In the genomic region with DNA sequence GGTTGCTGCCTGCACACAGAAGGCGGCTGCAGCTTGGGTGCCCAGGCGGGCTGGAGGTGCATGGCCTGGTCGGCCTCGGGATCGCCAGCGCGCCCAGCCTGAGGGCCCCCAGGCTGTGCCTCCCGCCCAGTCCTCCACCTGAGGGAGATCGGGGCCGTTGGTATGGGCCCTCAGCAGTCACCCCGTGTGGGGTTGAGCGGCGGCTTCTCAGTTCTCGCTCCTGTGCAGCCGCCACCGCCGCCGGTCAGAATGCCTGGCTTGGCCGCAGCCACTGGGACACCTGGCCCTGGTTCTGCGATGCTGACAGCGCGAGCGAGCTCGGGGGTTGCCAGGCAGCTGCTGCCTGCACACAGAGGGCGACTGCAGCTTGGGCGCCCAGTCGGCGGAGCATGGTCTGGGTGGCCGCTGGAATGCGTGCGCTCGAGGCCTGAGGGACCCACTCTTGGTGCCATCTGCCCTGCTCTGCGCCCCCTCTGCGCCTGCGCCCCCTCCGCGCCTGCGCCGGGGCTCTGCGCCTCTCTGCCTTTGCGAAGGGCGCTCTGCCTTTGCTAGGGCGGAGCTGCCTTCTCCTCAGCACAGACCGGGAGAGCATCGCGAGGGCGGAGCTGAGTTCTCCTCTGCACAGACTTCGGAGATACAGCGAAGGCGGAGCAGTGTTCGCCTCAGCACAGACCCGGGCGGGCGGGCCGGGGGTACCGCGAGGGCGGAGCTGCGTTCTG, we compare ENCODE assay signal across 8 cellular contexts.
DNase-seq lines count a peak whose midpoint lies in the region; ATAC-seq and TF ChIP-seq lines count a peak whose summit lies in the region.
"Not testable (repeated sequence)": the region's sequence is repeated elsewhere in the genome, so short reads cannot be mapped to it uniquely, and the experiment has no call there.

No MANE protein-coding gene starts in this region.

- peak overlapping the region; percentile 74 for H3K9ac ChIP-seq in NT2/D1 (ENCODE audit: insufficient read length, low read depth)
- not testable (repeated sequence) for H3K9ac ChIP-seq in endodermal cell (ENCODE audit: extremely low read depth, low read length, poor library complexity, severe bottlenecking)

- ATAC-seq in GM18907 (IDR thresholded peaks at IDR 0.05; ENCODE audit: unreplicated experiment) (peak; percentile 100), HG02884 (IDR thresholded peaks at IDR 0.05; ENCODE audit: unreplicated experiment) (peak; percentile 100), lower lobe of right lung (peak; percentile 100)

- H3K27me3 ChIP-seq in NT2/D1 (ENCODE audit: insufficient read depth, insufficient read length) (peaks cover 17% of the 10 kb centered on the region), endodermal cell (ENCODE audit: control insufficient read depth, insufficient read depth, low read length, poor library complexity, severe bottlenecking) (peaks cover 36% of the 10 kb centered on the region), lower lobe of right lung (ENCODE audit: low read depth) (peaks cover 13% of the 10 kb centered on the region)

- not testable (repeated sequence) for H3K4me1 Mint-ChIP-seq in endodermal cell

- H3K4me3 Mint-ChIP-seq in endodermal cell = peak overlapping the region; percentile 41

- intact Hi-C loops in lower lobe of right lung (cut with DNase I) = not testable (repeated sequence)

- not testable (repeated sequence) for H3K27ac ChIP-seq in endodermal cell (ENCODE audit: low read depth, low read length); lower lobe of right lung

- peak; percentile 55 for DNase-seq in A172 (ENCODE audit: low spot score)
- DNase-seq in NT2/D1 (ENCODE audit: low read depth, low spot score) = peak; percentile 54
- DNase-seq in activated T-cell treated with anti-CD3 and anti-CD28 coated beads, Interleukin-2, amount 50 U/mL, for 1 hour = peak; percentile 76
- DNase-seq in endodermal cell = peak; percentile 91
- peak; percentile 82 for DNase-seq in lower lobe of right lung
- peak; percentile 22 to 43 for DNase-seq in stimulated activated CD4-positive, alpha-beta T cell treated with anti-CD3 and anti-CD28 coated beads, Interleukin-1b, Interleukin-23, amount 100 ng/mL, for 1 hour (ENCODE audit: low read depth in 2 of 2)

- peak overlapping the region; percentile 46 for H3K4me3 ChIP-seq in NT2/D1 (ENCODE audit: insufficient read length, low read depth)
- H3K4me3 ChIP-seq in endodermal cell (ENCODE audit: low read length) = not testable (repeated sequence)
- peak overlapping the region; percentile 54 for H3K4me3 ChIP-seq in lower lobe of right lung

- not testable (repeated sequence) for H3K9me3 Mint-ChIP-seq in endodermal cell

- not testable (repeated sequence) for H3K36me3 ChIP-seq in NT2/D1 (ENCODE audit: insufficient read depth, insufficient read length, low read length); endodermal cell (ENCODE audit: control insufficient read depth, insufficient read depth, low read length); lower lobe of right lung

- H3K27me3 Mint-ChIP-seq in endodermal cell (ENCODE audit: insufficient read depth) = peaks cover 21% of the 10 kb centered on the region

- H3K9me3 ChIP-seq in NT2/D1 (ENCODE audit: insufficient read depth, low read length); endodermal cell (ENCODE audit: control insufficient read depth, low read length); lower lobe of right lung: not testable (repeated sequence)

- TF ChIP-seq CTCF in endodermal cell (conservative IDR thresholded peaks at IDR 0.05); lower lobe of right lung (IDR thresholded peaks at IDR 0.05): not testable (repeated sequence)

- H3K27ac Mint-ChIP-seq in endodermal cell = not testable (repeated sequence)

- H3K4me1 ChIP-seq in NT2/D1 (ENCODE audit: insufficient read depth, insufficient read length); endodermal cell (ENCODE audit: control insufficient read depth, insufficient read depth, low read length); lower lobe of right lung: not testable (repeated sequence)

- H3K36me3 Mint-ChIP-seq in endodermal cell (ENCODE audit: low read depth) = not testable (repeated sequence)

- WGBS in endodermal cell (ENCODE audit: insufficient coverage in 1 of 2, insufficient read length in 1 of 2), 2 experiments = 7% methylated on average over 47 of the region's 59 CpGs; no CpG with 5 or more reads in 1 of the 2 experiments

Comparison
In these comparisons a context has a peak if more than half of its experiments do, and no peak if none do; other contexts are left out.
1. DNase-seq: peak in every context shown above with its lines; median percentile 91 in endodermal cell; 82 in lower lobe of right lung; 76 in activated T-cell treated with anti-CD3 and anti-CD28 coated beads, Interleukin-2, amount 50 U/mL, for 1 hour; 55 in A172; 54 in NT2/D1; 32 in stimulated activated CD4-positive, alpha-beta T cell treated with anti-CD3 and anti-CD28 coated beads, Interleukin-1b, Interleukin-23, amount 100 ng/mL, for 1 hour.